8 cellular contexts compared by ENCODE assay signal in the genomic region with DNA sequence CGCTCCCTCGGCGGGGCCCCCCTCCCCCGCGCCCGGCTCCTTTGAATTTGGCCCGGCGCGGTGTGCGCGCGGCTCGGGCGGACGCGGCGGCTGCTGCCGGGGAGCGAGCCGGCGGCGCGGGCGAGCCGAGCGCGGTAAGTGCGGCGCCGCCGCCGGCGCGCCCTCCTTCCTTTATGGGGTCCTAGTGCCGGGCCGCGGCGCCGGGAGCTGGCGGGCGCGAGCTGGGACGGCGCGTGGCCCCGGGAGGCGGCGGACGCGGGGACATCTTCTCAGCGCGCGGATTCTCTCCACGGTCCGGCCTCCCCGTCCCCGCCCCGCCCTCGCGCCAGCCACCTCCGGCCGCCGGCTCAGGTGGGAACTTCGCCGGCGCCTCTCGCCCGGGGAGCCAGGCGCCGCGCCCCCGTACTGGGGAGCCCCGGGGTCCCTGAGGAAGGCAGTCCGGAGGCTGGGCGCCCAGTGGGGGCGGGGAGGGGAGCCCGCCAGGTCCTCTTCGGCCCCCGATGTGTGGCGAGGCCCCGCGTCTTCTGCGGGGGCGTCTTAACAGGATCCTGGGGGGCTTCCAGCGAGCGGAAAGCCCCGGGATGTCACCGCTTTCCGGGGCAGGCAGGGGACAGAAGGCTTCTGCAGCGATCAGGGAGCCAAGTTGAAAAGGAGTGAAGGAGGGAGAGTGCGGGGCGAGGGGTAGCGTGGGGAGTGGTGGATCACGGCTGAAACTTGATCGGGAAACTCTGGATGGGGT.
A peak's percentile ranks its signal among the peaks of the same experiment; 100 is the strongest.
DNase-seq lines count a peak whose midpoint lies in the region; ATAC-seq and TF ChIP-seq lines count a peak whose summit lies in the region.

No MANE protein-coding gene starts in this region.

- H3K36me3 ChIP-seq in iPS DF 6.9 (ENCODE audit: control insufficient read depth, insufficient read depth, low read length) = no peaks in the 10 kb centered on the region
- H3K36me3 ChIP-seq in mucosa of descending colon (ENCODE audit: low read depth) = no peaks in the 10 kb centered on the region

- H3K27me3 ChIP-seq in iPS DF 6.9 (ENCODE audit: control insufficient read depth, insufficient read depth, low read length) = peaks cover 5% of the 10 kb centered on the region; the same call in 1 of the 2 replicates

- CTCF ChIA-PET in HEK293T (lab: Yijun Ruan, JAX) = no interaction called here
- CTCF ChIA-PET in activated CD4-positive, alpha-beta memory T cell treated with anti-CD3 and anti-CD28 coated beads for 36 hours (lab: Charles Lee) = interaction anchor here (0.5 kb wide), 1 partner anchor 352 kb away, joined by 3 read pairs; no protein-coding TSS in a partner anchor

- peak; percentile 19 for DNase-seq in ELR (ENCODE audit: low read depth)
- peak; percentile 26 for DNase-seq in HEK293T (ENCODE audit: extremely low spot score)
- DNase-seq in activated CD4-positive, alpha-beta memory T cell treated with anti-CD3 and anti-CD28 coated beads for 36 hours = no peak
- DNase-seq in iPS DF 6.9 (ENCODE audit: low read depth, low spot score) = no peak
- DNase-seq in stimulated activated effector memory CD8-positive, alpha-beta T cell treated with anti-CD3 and anti-CD28 coated beads, Interleukin-12 subunit alpha, Interleukin-12 subunit beta, amount 100 ng/mL, for 72 hours (ENCODE audit: low spot score in 2 of 2) = no peak
- DNase-seq in epidermal melanocyte (ENCODE audit: insufficient read length, low spot score) = no peak
- DNase-seq in mucosa of descending colon = no peak

- no CpG with 5 or more reads among the region's 95 CpGs for WGBS in iPS DF 6.9 (ENCODE audit: insufficient coverage, insufficient read length)

- peak; percentile 19 for ATAC-seq in stimulated activated effector memory CD8-positive, alpha-beta T cell treated with anti-CD3 and anti-CD28 coated beads, Interleukin-12 subunit alpha, Interleukin-12 subunit beta, amount 100 ng/mL, for 72 hours
- ATAC-seq in HG03095 (IDR thresholded peaks at IDR 0.05; ENCODE audit: unreplicated experiment) (no peak), mucosa of descending colon (no peak)

- H3K9me3 Mint-ChIP-seq in activated CD4-positive, alpha-beta memory T cell treated with anti-CD3 and anti-CD28 coated beads for 36 hours = no peaks in the 10 kb centered on the region
- no peaks in the 10 kb centered on the region for H3K9me3 Mint-ChIP-seq in stimulated activated effector memory CD8-positive, alpha-beta T cell treated with anti-CD3 and anti-CD28 coated beads, Interleukin-12 subunit alpha, Interleukin-12 subunit beta, amount 100 ng/mL, for 72 hours

- no peaks in the 10 kb centered on the region for H3K36me3 Mint-ChIP-seq in activated CD4-positive, alpha-beta memory T cell treated with anti-CD3 and anti-CD28 coated beads for 36 hours
- H3K36me3 Mint-ChIP-seq in stimulated activated effector memory CD8-positive, alpha-beta T cell treated with anti-CD3 and anti-CD28 coated beads, Interleukin-12 subunit alpha, Interleukin-12 subunit beta, amount 100 ng/mL, for 72 hours = no peaks in the 10 kb centered on the region

- no peaks in the 10 kb centered on the region for H3K9me3 ChIP-seq in iPS DF 6.9 (ENCODE audit: control insufficient read depth, insufficient read depth, low read length)
- no peaks in the 10 kb centered on the region for H3K9me3 ChIP-seq in mucosa of descending colon

- POLR2A ChIA-PET in HEK293T (lab: Yijun Ruan, JAX) = interaction anchor here (0.7 to 1.7 kb wide), 9 partner anchors 9 to 310 kb away, joined by 3 to 8 read pairs (median 4); no protein-coding TSS in a partner anchor
- POLR2A ChIA-PET in activated CD4-positive, alpha-beta memory T cell treated with anti-CD3 and anti-CD28 coated beads for 36 hours (lab: Charles Lee) = no interaction called here

- no peak overlapping the region for H3K27ac ChIP-seq in iPS DF 6.9 (ENCODE audit: low read length)

- H3K4me1 Mint-ChIP-seq in activated CD4-positive, alpha-beta memory T cell treated with anti-CD3 and anti-CD28 coated beads for 36 hours (ENCODE audit: low read depth) = peaks cover 21% of the 10 kb centered on the region
- H3K4me1 Mint-ChIP-seq in stimulated activated effector memory CD8-positive, alpha-beta T cell treated with anti-CD3 and anti-CD28 coated beads, Interleukin-12 subunit alpha, Interleukin-12 subunit beta, amount 100 ng/mL, for 72 hours = peaks cover 11% of the 10 kb centered on the region

- H3K4me1 ChIP-seq in iPS DF 6.9 (ENCODE audit: control insufficient read depth, insufficient read depth, low read length) = peaks cover 2% of the 10 kb centered on the region; the same call in 1 of the 2 replicates
- peaks cover 24% of the 10 kb centered on the region for H3K4me1 ChIP-seq in mucosa of descending colon (ENCODE audit: low read depth)

- intact Hi-C loops in activated CD4-positive, alpha-beta memory T cell treated with anti-CD3 and anti-CD28 coated beads for 36 hours (cut with micrococcal nuclease) = loop anchor here (5.0 kb wide), 1 partner anchor 303 kb away; no protein-coding TSS in a partner anchor
- intact Hi-C loops in mucosa of descending colon (cut with DNase I, micrococcal nuclease) = no loop called here

- H3K27me3 Mint-ChIP-seq in activated CD4-positive, alpha-beta memory T cell treated with anti-CD3 and anti-CD28 coated beads for 36 hours = peaks cover 56% of the 10 kb centered on the region

- peak overlapping the region; percentile 71 for H3K4me3 ChIP-seq in iPS DF 6.9 (ENCODE audit: low read length)
- H3K4me3 ChIP-seq in mucosa of descending colon = no peak overlapping the region

- no peak for TF ChIP-seq CTCF in mucosa of descending colon (IDR thresholded peaks at IDR 0.05)

- peak overlapping the region; percentile 62 for H3K4me3 Mint-ChIP-seq in activated CD4-positive, alpha-beta memory T cell treated with anti-CD3 and anti-CD28 coated beads for 36 hours
- no peak overlapping the region for H3K4me3 Mint-ChIP-seq in stimulated activated effector memory CD8-positive, alpha-beta T cell treated with anti-CD3 and anti-CD28 coated beads, Interleukin-12 subunit alpha, Interleukin-12 subunit beta, amount 100 ng/mL, for 72 hours

- no peak overlapping the region for H3K27ac Mint-ChIP-seq in activated CD4-positive, alpha-beta memory T cell treated with anti-CD3 and anti-CD28 coated beads for 36 hours
- H3K27ac Mint-ChIP-seq in stimulated activated effector memory CD8-positive, alpha-beta T cell treated with anti-CD3 and anti-CD28 coated beads, Interleukin-12 subunit alpha, Interleukin-12 subunit beta, amount 100 ng/mL, for 72 hours = no peak overlapping the region

TF ChIP-seq in HEK293T, 16 proteins besides CTCF, POLR2A, EP300 and RAD21:
- TF ChIP-seq ELF4 (IDR thresholded peaks at IDR 0.05) (no peak), HDGF (IDR thresholded peaks at IDR 0.05; ENCODE audit: borderline replicate concordance) (no peak), FOXK2 (IDR thresholded peaks at IDR 0.05) (no peak)

Comparison
In these comparisons a context has a peak if more than half of its experiments do, and no peak if none do; other contexts are left out.
1. DNase-seq: peak in ELR (single experiment) and HEK293T (single experiment); none in activated CD4-positive, alpha-beta memory T cell treated with anti-CD3 and anti-CD28 coated beads for 36 hours (single experiment), iPS DF 6.9 (single experiment), stimulated activated effector memory CD8-positive, alpha-beta T cell treated with anti-CD3 and anti-CD28 coated beads, Interleukin-12 subunit alpha, Interleukin-12 subunit beta, amount 100 ng/mL, for 72 hours (0 of 2), epidermal melanocyte (single experiment) and mucosa of descending colon (0 of 3).